In the genomic region with DNA sequence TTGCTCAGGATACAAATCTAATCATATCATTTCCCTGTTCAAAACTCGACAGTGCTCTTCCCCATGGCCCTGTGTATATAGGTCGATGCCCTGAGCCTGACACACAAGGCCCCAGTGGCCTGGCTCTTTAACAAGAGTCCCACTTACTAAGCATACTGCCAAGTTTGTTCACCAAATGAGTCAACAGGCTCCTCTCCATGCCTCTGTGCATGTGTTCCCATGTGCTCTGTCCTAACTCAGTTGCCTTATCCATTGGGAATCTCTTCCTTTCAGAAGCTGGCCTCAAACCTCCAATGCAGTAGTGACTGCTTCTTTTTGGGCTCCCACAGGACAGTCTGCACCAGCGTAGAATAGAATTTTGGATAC, we compare ENCODE assay signal across 11 cellular contexts. TPM values are rescaled to one million over a fixed set of nuclear protein-coding genes. Genes with fewer than 3 reads are reported as not detected.
DNase-seq lines count a peak whose midpoint lies in the region; ATAC-seq and TF ChIP-seq lines count a peak whose summit lies in the region.
"Had no signal": no experiment of that assay in that cellular context is flagged by ENCODE, and none has a peak within 500 bp of the region (broad histone marks: within the 10 kb centered on the region; RNA-seq: fewer than 3 reads in every experiment).

No MANE protein-coding gene starts in this region.

- H3K27ac ChIP-seq in DOHH2 (ENCODE audit: low read depth, low read length): no peak overlapping the region
- H3K27ac ChIP-seq in GM23248: peak overlapping the region; percentile 56
- no peak overlapping the region for H3K27ac ChIP-seq in upper lobe of right lung
- H3K27ac ChIP-seq: SJSA1 had no signal

- no peaks in the 10 kb centered on the region for H3K36me3 ChIP-seq in DOHH2 (ENCODE audit: control insufficient read depth, low read length)
- no peaks in the 10 kb centered on the region for H3K36me3 ChIP-seq in GM23248 (ENCODE audit: low read depth)
- no peaks in the 10 kb centered on the region for H3K36me3 ChIP-seq in upper lobe of right lung
- H3K36me3 ChIP-seq: SJSA1 had no signal

- H3K4me3 ChIP-seq in DOHH2 (ENCODE audit: low read length) (no peak overlapping the region), GM23248 (no peak overlapping the region), upper lobe of right lung (no peak overlapping the region)
- H3K4me3 ChIP-seq: SJSA1 had no signal

- H2AFZ ChIP-seq in GM23248: no peak overlapping the region

- H3K9me2 ChIP-seq in DOHH2 (replicated peaks; ENCODE audit: control insufficient read depth, low read length) (no peaks in the 10 kb centered on the region), GM23248 (ENCODE audit: insufficient read depth) (no peaks in the 10 kb centered on the region)

- H3K4me3 Mint-ChIP-seq in activated T-helper 17 cell treated with anti-CD3 and anti-CD28 coated beads, Interleukin-2, amount 50 U/mL, for 72 hours: no peak overlapping the region
- H3K4me3 Mint-ChIP-seq: dendritic cell treated with granulocyte-macrophage colony-stimulating factor and Interleukin-4, amounts not matched to agents 40 ng/mL and 50 ng/mL, for 4 days had no signal

- peak overlapping the region; percentile 29 for H3K4me2 ChIP-seq in DOHH2 (ENCODE audit: low read length)
- peak overlapping the region; percentile 78 for H3K4me2 ChIP-seq in GM23248 (ENCODE audit: unreplicated experiment)

- H3K27me3 ChIP-seq in DOHH2 (ENCODE audit: control insufficient read depth, low read length): no peaks in the 10 kb centered on the region
- H3K27me3 ChIP-seq in GM23248 (replicated peaks; ENCODE audit: insufficient read depth): no peaks in the 10 kb centered on the region
- H3K27me3 ChIP-seq in upper lobe of right lung: no peaks in the 10 kb centered on the region
- H3K27me3 ChIP-seq: SJSA1 had no signal

- no peaks in the 10 kb centered on the region for H4K20me1 ChIP-seq in DOHH2 (ENCODE audit: control insufficient read depth, insufficient read depth, low read depth, low read length)
- H4K20me1 ChIP-seq in GM23248 (ENCODE audit: insufficient read depth): no peaks in the 10 kb centered on the region

- no peak overlapping the region for H3K9ac ChIP-seq in GM23248

- H3K4me1 Mint-ChIP-seq in activated T-helper 17 cell treated with anti-CD3 and anti-CD28 coated beads, Interleukin-2, amount 50 U/mL, for 72 hours: peaks cover 9% of the 10 kb centered on the region

- H3K9me3 ChIP-seq in DOHH2 (ENCODE audit: control insufficient read depth, insufficient read depth, low read length): no peaks in the 10 kb centered on the region
- H3K9me3 ChIP-seq in GM23248 (ENCODE audit: low read depth): no peaks in the 10 kb centered on the region
- no peaks in the 10 kb centered on the region for H3K9me3 ChIP-seq in upper lobe of right lung
- H3K9me3 ChIP-seq: SJSA1 had no signal

- no peaks in the 10 kb centered on the region for H3K36me3 Mint-ChIP-seq in activated T-helper 17 cell treated with anti-CD3 and anti-CD28 coated beads, Interleukin-2, amount 50 U/mL, for 72 hours (ENCODE audit: low read depth)

- no peaks in the 10 kb centered on the region for H3K27me3 Mint-ChIP-seq in activated T-helper 17 cell treated with anti-CD3 and anti-CD28 coated beads, Interleukin-2, amount 50 U/mL, for 72 hours
- H3K27me3 Mint-ChIP-seq: dendritic cell treated with granulocyte-macrophage colony-stimulating factor and Interleukin-4, amounts not matched to agents 40 ng/mL and 50 ng/mL, for 4 days had no signal

- 68 to 75% methylated on average over 3 of the region's 3 CpGs for WGBS in GM23248 (ENCODE audit: low coverage in 1 of 2, low lambda C conversion rate in 2 of 2, missing lambda C conversion rate in 2 of 2), 2 experiments

- H3K4me1 ChIP-seq in DOHH2 (ENCODE audit: control insufficient read depth, low read length) (peaks cover 25% of the 10 kb centered on the region), GM23248 (ENCODE audit: insufficient read depth) (peaks cover 9% of the 10 kb centered on the region; the same call in 1 of the 2 replicates), upper lobe of right lung (no peaks in the 10 kb centered on the region)
- H3K4me1 ChIP-seq: SJSA1 had no signal

- TF ChIP-seq CTCF in DOHH2 (IDR thresholded peaks at IDR 0.05; ENCODE audit: low read depth, low read length, poor library complexity, severe bottlenecking): no peak
- no peak for TF ChIP-seq CTCF in upper lobe of right lung (IDR thresholded peaks at IDR 0.05)

- in situ Hi-C loops in GM23248 (cut with MboI): no loop called here

- DNase-seq in GM23248 (peak; percentile 67), myocyte (ENCODE audit: low read depth) (peak; percentile 59), NCI-H510A treated with DMSO at 0.1 percent for 48 hours (lab: John Stamatoyannopoulos, UW) (no peak), CD1c-positive myeloid dendritic cell (ENCODE audit: extremely low spot score) (no peak), upper lobe of right lung (no peak)
- DNase-seq: NCI-H1694 treated with DMSO at 0.1 percent for 48 hours had no signal

- no peaks in the 10 kb centered on the region for H3K79me2 ChIP-seq in DOHH2 (ENCODE audit: control insufficient read depth, low read length)
- no peaks in the 10 kb centered on the region for H3K79me2 ChIP-seq in GM23248 (ENCODE audit: insufficient read depth)

- H3K27ac Mint-ChIP-seq in activated T-helper 17 cell treated with anti-CD3 and anti-CD28 coated beads, Interleukin-2, amount 50 U/mL, for 72 hours: no peak overlapping the region
- H3K27ac Mint-ChIP-seq: dendritic cell treated with granulocyte-macrophage colony-stimulating factor and Interleukin-4, amounts not matched to agents 40 ng/mL and 50 ng/mL, for 4 days had no signal

- no peaks in the 10 kb centered on the region for H3F3A ChIP-seq in DOHH2 (ENCODE audit: control insufficient read depth, insufficient read depth)
- H3F3A ChIP-seq in GM23248 (ENCODE audit: insufficient read depth): no peaks in the 10 kb centered on the region

- peak; percentile 69 for ATAC-seq in activated T-helper 17 cell treated with anti-CD3 and anti-CD28 coated beads, Interleukin-2, amount 50 U/mL, for 72 hours (replicated peaks)
- ATAC-seq in GM21381 (IDR thresholded peaks at IDR 0.05; ENCODE audit: unreplicated experiment): no peak
- no peak for ATAC-seq in upper lobe of right lung

- H3K9me3 Mint-ChIP-seq in activated T-helper 17 cell treated with anti-CD3 and anti-CD28 coated beads, Interleukin-2, amount 50 U/mL, for 72 hours: no peaks in the 10 kb centered on the region
- H3K9me3 Mint-ChIP-seq: dendritic cell treated with granulocyte-macrophage colony-stimulating factor and Interleukin-4, amounts not matched to agents 40 ng/mL and 50 ng/mL, for 4 days had no signal

- intact Hi-C loops in upper lobe of right lung (cut with DNase I): no loop called here

RNA-seq across cellular contexts. Expression of a gene that starts 18.9 kb away (rescaled TPM):
- total RNA-seq in GM23248 (2014; rRNA removed; shearing (Covaris generic)): not detected in 2 replicates
- polyA plus RNA-seq in GM23248 (2016; fragmentation: Nextera tagmentation; extraction: Ambion mirVana): not detected in 2 replicates
- total RNA-seq in activated T-helper 17 cell treated with anti-CD3 and anti-CD28 coated beads, Interleukin-2, amount 50 U/mL, for 72 hours: 1 to 10 TPM; 4.5 to 9.9 TPM
- total RNA-seq in myocyte: not detected in 2 replicates
- polyA plus RNA-seq in myocyte (2012): 0.10 TPM
- 1.6 TPM for total RNA-seq in upper lobe of right lung
- total RNA-seq: SJSA1 had no signal

RNA-seq across cellular contexts. Expression of a gene that starts 59.0 kb away (rescaled TPM):
- 2.2 and 2.5 TPM in 2 replicates for total RNA-seq in GM23248 (2014; rRNA removed; shearing (Covaris generic))
- 0.99 and 1.5 TPM in 2 replicates for polyA plus RNA-seq in GM23248 (2016; fragmentation: Nextera tagmentation; extraction: Ambion mirVana)
- total RNA-seq in activated T-helper 17 cell treated with anti-CD3 and anti-CD28 coated beads, Interleukin-2, amount 50 U/mL, for 72 hours: 10 to 100 TPM in 1 of 2 donors, 1 to 10 TPM in 1; 4.9 to 10.7 TPM
- total RNA-seq in myocyte: 1.5 and 3.1 TPM in 2 replicates
- 2.2 TPM for polyA plus RNA-seq in myocyte (2012)
- 3.4 TPM for total RNA-seq in upper lobe of right lung

Comparison
In these comparisons a context has a peak if more than half of its experiments do, and no peak if none do; other contexts are left out.
1. DNase-seq: peak in GM23248 (single experiment) and myocyte (single experiment); none in NCI-H510A treated with DMSO at 0.1 percent for 48 hours (single experiment), CD1c-positive myeloid dendritic cell (single experiment) and upper lobe of right lung (single experiment).